8 cellular contexts compared by ENCODE assay signal in genomic region chr10:79346388-79347225, GRCh38. TPM values are rescaled to one million over a fixed set of nuclear protein-coding genes. Genes with fewer than 3 reads are reported as not detected.
DNase-seq lines count a peak whose midpoint lies in the region; ATAC-seq and TF ChIP-seq lines count a peak whose summit lies in the region.

No MANE protein-coding gene starts in this region.

- no peak overlapping the region for H3K27ac Mint-ChIP-seq in CD8-positive, alpha-beta T cell

- peaks cover 27% of the 10 kb centered on the region for H3K4me1 ChIP-seq in CD8-positive, alpha-beta T cell (ENCODE audit: insufficient read depth, low read length)
- H3K4me1 ChIP-seq in HUES48 (ENCODE audit: control insufficient read depth, insufficient read depth, low read length) (peaks cover 10% of the 10 kb centered on the region; the same call in 1 of the 2 replicates), muscle layer of duodenum (ENCODE audit: control insufficient read depth in 1 of 2, insufficient read depth in 2 of 2, low read length in 2 of 2) (peaks cover 6 to 20% of the 10 kb centered on the region in 2 donors)

- no peaks in the 10 kb centered on the region for H3K9me3 ChIP-seq in CD8-positive, alpha-beta T cell (ENCODE audit: low read length)
- H3K9me3 ChIP-seq in HUES48 (ENCODE audit: control insufficient read depth, insufficient read depth, low read length) (no peaks in the 10 kb centered on the region), muscle layer of duodenum (ENCODE audit: control insufficient read depth in 1 of 2, low read length in 2 of 2) (no peaks in the 10 kb centered on the region)

- H3K4me1 Mint-ChIP-seq in CD8-positive, alpha-beta T cell (ENCODE audit: low read depth) = peaks cover 22% of the 10 kb centered on the region

- peak overlapping the region; percentile 60 for H3K27ac ChIP-seq in CD8-positive, alpha-beta T cell (ENCODE audit: low read depth, low read length)
- H3K27ac ChIP-seq in HUES48 (ENCODE audit: low read depth, low read length) (peak overlapping the region; percentile 69), angular gyrus (ENCODE audit: low read depth, low read length) (peak overlapping the region; percentile 59), muscle layer of duodenum (ENCODE audit: low read length) (no peak overlapping the region)

- no peak for DNase-seq in CD8-positive, alpha-beta T cell
- DNase-seq in A172 (ENCODE audit: low spot score) (no peak), medulla oblongata (ENCODE audit: extremely low spot score) (no peak)

- peak overlapping the region; percentile 49 for H3K4me3 Mint-ChIP-seq in CD8-positive, alpha-beta T cell

- H3K27me3 Mint-ChIP-seq in CD8-positive, alpha-beta T cell (ENCODE audit: low read depth) = no peaks in the 10 kb centered on the region

- peak; percentile 11 for ATAC-seq in CD8-positive, alpha-beta T cell
- ATAC-seq in HG03439 (IDR thresholded peaks at IDR 0.05; ENCODE audit: unreplicated experiment) = no peak
- ATAC-seq in HG02763 (IDR thresholded peaks at IDR 0.05; ENCODE audit: unreplicated experiment) = no peak

- H3K27me3 ChIP-seq in CD8-positive, alpha-beta T cell (ENCODE audit: insufficient read depth, low read length) = no peaks in the 10 kb centered on the region
- H3K27me3 ChIP-seq in HUES48 (ENCODE audit: control insufficient read depth, insufficient read depth, low read length) (no peaks in the 10 kb centered on the region), muscle layer of duodenum (ENCODE audit: low read depth, low read length) (no peaks in the 10 kb centered on the region)

- no peak for TF ChIP-seq CTCF in CD8-positive, alpha-beta T cell (IDR thresholded peaks at IDR 0.05)

- CTCF ChIA-PET in CD8-positive, alpha-beta T cell (lab: Charles Lee) = interaction anchor here (0.6 to 5.3 kb wide), 9 partner anchors 12 to 67 kb away, joined by 3 to 39 read pairs (median 4); no protein-coding TSS in a partner anchor

- POLR2A ChIA-PET in CD8-positive, alpha-beta T cell (lab: Charles Lee) = interaction anchor here (0.7 to 3.1 kb wide), 3 partner anchors 10 to 30 kb away, joined by 3 to 20 read pairs (median 4); no protein-coding TSS in a partner anchor

- H3K4me3 ChIP-seq in CD8-positive, alpha-beta T cell (ENCODE audit: low read depth, low read length) = peak overlapping the region; percentile 93
- H3K4me3 ChIP-seq in HUES48 (ENCODE audit: low read depth, low read length) (peak overlapping the region; percentile 73; the same call in 1 of the 2 replicates), muscle layer of duodenum (ENCODE audit: low read depth in 1 of 2, low read length in 2 of 2) (peak overlapping the region; percentile 13 to 84)

- intact Hi-C loops in CD8-positive, alpha-beta T cell (cut with DNase I, micrococcal nuclease) = loop anchor here (1.0 to 10.0 kb wide), 10 partner anchors 23 to 1312 kb away; partner anchors contain the start of genes ZCCHC24 (in 2 of the 2), ZMIZ1 (in 2 of the 2) and RPS24 (in 1 of the 2)

- H3K36me3 ChIP-seq in CD8-positive, alpha-beta T cell (ENCODE audit: insufficient read depth, low read length) = peaks cover 26% of the 10 kb centered on the region
- H3K36me3 ChIP-seq in HUES48 (ENCODE audit: control insufficient read depth, insufficient read depth, low read length) (peaks cover 29% of the 10 kb centered on the region), muscle layer of duodenum (ENCODE audit: control insufficient read depth in 1 of 2, insufficient read depth in 2 of 2, low read length in 2 of 2) (peaks cover 20 to 22% of the 10 kb centered on the region in 2 donors)

- no peak overlapping the region for H3K9ac ChIP-seq in HUES48 (ENCODE audit: low read depth, low read length)

- H3K36me3 Mint-ChIP-seq in CD8-positive, alpha-beta T cell = peaks cover 24% of the 10 kb centered on the region

- no peaks in the 10 kb centered on the region for H3K9me3 Mint-ChIP-seq in CD8-positive, alpha-beta T cell

RNA-seq across cellular contexts. Expression of gene PPIF, which starts 0.7 kb away (rescaled TPM):
- total RNA-seq in CD8-positive, alpha-beta T cell = 10 to 100 TPM; 33.7 to 36.4 TPM
- total RNA-seq in A172 (2014; rRNA removed; shearing (Covaris generic)) = 38.2 and 47.2 TPM in 2 replicates
